Comparison of ENCODE assay signal across 1 cellular context in the genomic region with DNA sequence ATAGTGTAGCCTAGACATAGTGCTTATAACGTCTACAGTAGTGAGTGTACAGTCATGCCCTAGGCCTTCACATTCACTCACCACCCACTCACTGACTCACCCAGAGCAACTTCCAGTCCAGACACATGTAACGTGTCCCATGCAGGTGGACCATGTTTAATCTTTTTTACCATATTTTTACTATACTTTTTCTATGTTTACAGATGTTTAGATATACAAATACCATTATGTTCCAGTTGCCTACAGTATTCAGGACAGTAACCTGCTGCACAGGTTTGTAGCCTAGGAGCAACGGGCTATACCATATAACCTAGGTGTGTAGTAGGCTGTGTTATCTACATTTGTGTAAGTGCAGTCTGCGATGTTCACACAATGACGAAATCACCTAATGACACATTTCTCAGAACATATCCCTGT.
TF ChIP-seq lines count a peak whose summit lies in the region.

No MANE protein-coding gene starts in this region.

TF ChIP-seq in H1, 55 proteins besides CTCF, POLR2A, EP300 and RAD21:
- no peak for TF ChIP-seq NANOG (IDR thresholded peaks at IDR 0.05; ENCODE audit: insufficient read depth, low read depth, low read length, poor library complexity, severe bottlenecking)
- no peak for TF ChIP-seq BCL11A (IDR thresholded peaks at IDR 0.05; ENCODE audit: low read depth in 2 of 2, low read length in 2 of 2)
- no peak for TF ChIP-seq PHF8 (conservative IDR thresholded peaks at IDR 0.05; ENCODE audit: low read depth, low read length)
- TF ChIP-seq, protein P1, sequence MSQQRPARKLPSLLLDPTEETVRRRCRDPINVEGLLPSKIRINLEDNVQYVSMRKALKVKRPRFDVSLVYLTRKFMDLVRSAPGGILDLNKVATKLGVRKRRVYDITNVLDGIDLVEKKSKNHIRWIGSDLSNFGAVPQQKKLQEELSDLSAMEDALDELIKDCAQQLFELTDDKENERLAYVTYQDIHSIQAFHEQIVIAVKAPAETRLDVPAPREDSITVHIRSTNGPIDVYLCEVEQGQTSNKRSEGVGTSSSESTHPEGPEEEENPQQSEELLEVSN (IDR thresholded peaks at IDR 0.05): no peak
- TF ChIP-seq, protein P2, sequence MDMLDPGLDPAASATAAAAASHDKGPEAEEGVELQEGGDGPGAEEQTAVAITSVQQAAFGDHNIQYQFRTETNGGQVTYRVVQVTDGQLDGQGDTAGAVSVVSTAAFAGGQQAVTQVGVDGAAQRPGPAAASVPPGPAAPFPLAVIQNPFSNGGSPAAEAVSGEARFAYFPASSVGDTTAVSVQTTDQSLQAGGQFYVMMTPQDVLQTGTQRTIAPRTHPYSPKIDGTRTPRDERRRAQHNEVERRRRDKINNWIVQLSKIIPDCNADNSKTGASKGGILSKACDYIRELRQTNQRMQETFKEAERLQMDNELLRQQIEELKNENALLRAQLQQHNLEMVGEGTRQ (IDR thresholded peaks at IDR 0.05; ENCODE audit: low read length): no peak
- no peak for TF ChIP-seq GABPA (IDR thresholded peaks at IDR 0.05; ENCODE audit: borderline replicate concordance, insufficient read depth, low read length)
- TF ChIP-seq CBX8 (IDR thresholded peaks at IDR 0.05; ENCODE audit: borderline replicate concordance, low read depth, low read length): no peak
- TF ChIP-seq TBP (IDR thresholded peaks at IDR 0.05; ENCODE audit: low read depth, low read length): no peak
- TF ChIP-seq, protein P3, sequence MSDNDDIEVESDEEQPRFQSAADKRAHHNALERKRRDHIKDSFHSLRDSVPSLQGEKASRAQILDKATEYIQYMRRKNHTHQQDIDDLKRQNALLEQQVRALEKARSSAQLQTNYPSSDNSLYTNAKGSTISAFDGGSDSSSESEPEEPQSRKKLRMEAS (IDR thresholded peaks at IDR 0.05): no peak
- no peak for TF ChIP-seq YY1 (IDR thresholded peaks at IDR 0.05; ENCODE audit: low read depth, low read length)
- TF ChIP-seq, protein P4, sequence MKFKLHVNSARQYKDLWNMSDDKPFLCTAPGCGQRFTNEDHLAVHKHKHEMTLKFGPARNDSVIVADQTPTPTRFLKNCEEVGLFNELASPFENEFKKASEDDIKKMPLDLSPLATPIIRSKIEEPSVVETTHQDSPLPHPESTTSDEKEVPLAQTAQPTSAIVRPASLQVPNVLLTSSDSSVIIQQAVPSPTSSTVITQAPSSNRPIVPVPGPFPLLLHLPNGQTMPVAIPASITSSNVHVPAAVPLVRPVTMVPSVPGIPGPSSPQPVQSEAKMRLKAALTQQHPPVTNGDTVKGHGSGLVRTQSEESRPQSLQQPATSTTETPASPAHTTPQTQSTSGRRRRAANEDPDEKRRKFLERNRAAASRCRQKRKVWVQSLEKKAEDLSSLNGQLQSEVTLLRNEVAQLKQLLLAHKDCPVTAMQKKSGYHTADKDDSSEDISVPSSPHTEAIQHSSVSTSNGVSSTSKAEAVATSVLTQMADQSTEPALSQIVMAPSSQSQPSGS (IDR thresholded peaks at IDR 0.05; ENCODE audit: low read length): no peak
- no peak for TF ChIP-seq GTF2F1 (IDR thresholded peaks at IDR 0.05; ENCODE audit: borderline replicate concordance, low read depth, low read length)
- TF ChIP-seq KDM4A (IDR thresholded peaks at IDR 0.05; ENCODE audit: low read depth, low read length, severe bottlenecking): no peak
- TF ChIP-seq RXRA (IDR thresholded peaks at IDR 0.05; ENCODE audit: insufficient read depth, low read depth, low read length): no peak
- no peak for TF ChIP-seq CHD1 (IDR thresholded peaks at IDR 0.05; ENCODE audit: low read depth, low read length)
- TF ChIP-seq TCF12 (IDR thresholded peaks at IDR 0.05; ENCODE audit: low read depth, low read length): no peak
